ENCODE assay signal across 24 cellular contexts in the genomic region with DNA sequence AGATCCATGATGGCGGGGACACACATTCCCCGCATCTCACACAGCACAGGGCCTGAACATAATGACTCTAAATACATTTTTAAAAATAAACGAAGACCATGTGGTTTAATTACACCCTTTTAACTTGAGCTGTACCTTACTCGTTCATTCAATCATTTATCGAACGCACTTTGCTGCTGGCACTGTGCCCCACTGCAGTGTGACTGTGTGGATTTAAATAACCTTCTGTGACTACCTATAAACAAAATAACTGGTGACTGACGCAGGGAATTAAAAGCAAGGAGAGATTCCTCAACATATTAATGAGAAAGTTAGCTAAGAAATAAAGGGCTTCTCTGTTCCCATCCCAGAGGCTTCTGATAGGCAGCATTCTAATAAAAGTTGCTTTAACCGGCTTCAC. TPM values are rescaled to one million over a fixed set of nuclear protein-coding genes. Genes with fewer than 3 reads are reported as not detected.
DNase-seq lines count a peak whose midpoint lies in the region; ATAC-seq, FAIRE-seq and TF ChIP-seq lines count a peak whose summit lies in the region.
"Had no signal": no experiment of that assay in that cellular context is flagged by ENCODE, and none has a peak within 500 bp of the region (broad histone marks: within the 10 kb centered on the region; RNA-seq: fewer than 3 reads in every experiment).

No MANE protein-coding gene starts in this region.

- H3K4me1 Mint-ChIP-seq in mesothelial cell of epicardium = peaks cover 41% of the 10 kb centered on the region
- H3K4me1 Mint-ChIP-seq: activated CD4-positive, alpha-beta memory T cell treated with anti-CD3 and anti-CD28 coated beads, Interleukin-2, amount 10 ng/mL, durations not matched to agents 7 days and 5 days; CD4-positive, CD25-positive, alpha-beta regulatory T cell; central memory CD8-positive, alpha-beta T cell had no signal

- H3K4me1 ChIP-seq in HUES48 (ENCODE audit: control insufficient read depth, insufficient read depth, low read length) = peaks cover 46% of the 10 kb centered on the region

- no peaks in the 10 kb centered on the region for H3K27me3 Mint-ChIP-seq in mesothelial cell of epicardium (ENCODE audit: low read depth)

- intact Hi-C loops in left colon (cut with DNase I, micrococcal nuclease) = no loop called here

- peak overlapping the region; percentile 55 for H3K27ac Mint-ChIP-seq in mesothelial cell of epicardium
- H3K27ac Mint-ChIP-seq in activated naive CD4-positive, alpha-beta T cell treated with anti-CD3 and anti-CD28 coated beads, Interleukin-2, amount 50 U/mL, for 72 hours = no peak overlapping the region
- H3K27ac Mint-ChIP-seq: activated CD4-positive, alpha-beta memory T cell treated with anti-CD3 and anti-CD28 coated beads, Interleukin-2, amount 10 ng/mL, durations not matched to agents 7 days and 5 days; CD4-positive, CD25-positive, alpha-beta regulatory T cell had no signal

- TF ChIP-seq CTCF in D721Med (IDR thresholded peaks at IDR 0.05; ENCODE audit: insufficient read depth, missing control alignments) = no peak
- no peak for TF ChIP-seq CTCF in mesothelial cell of epicardium (IDR thresholded peaks at IDR 0.05; ENCODE audit: unreplicated experiment)

- ATAC-seq in activated naive CD4-positive, alpha-beta T cell treated with anti-CD3 and anti-CD28 coated beads, Interleukin-2, amount 50 U/mL, for 72 hours = no peak
- no peak for ATAC-seq in left colon
- ATAC-seq: gastroesophageal sphincter, sciatic nerve had no signal

- FAIRE-seq in D721Med (lab: Jason Lieb, UNC) = peak; percentile 44

- H3K36me3 Mint-ChIP-seq in mesothelial cell of epicardium = no peaks in the 10 kb centered on the region
- H3K36me3 Mint-ChIP-seq in activated naive CD4-positive, alpha-beta T cell treated with anti-CD3 and anti-CD28 coated beads, Interleukin-2, amount 50 U/mL, for 72 hours = no peaks in the 10 kb centered on the region
- H3K36me3 Mint-ChIP-seq: CD4-positive, CD25-positive, alpha-beta regulatory T cell had no signal

- H3K9ac ChIP-seq in HUES48 (ENCODE audit: low read depth, low read length) = no peak overlapping the region; the same call in 1 of the 2 replicates

- peak overlapping the region; percentile 20 for H3K4me3 ChIP-seq in HUES48 (ENCODE audit: low read depth, low read length)
- H3K4me3 ChIP-seq: gastroesophageal sphincter, tibial artery had no signal

- H3K27ac ChIP-seq in HUES48 (ENCODE audit: low read depth, low read length) = peak overlapping the region; percentile 97
- H3K27ac ChIP-seq: gastroesophageal sphincter, tibial artery, VCaP had no signal

- no peak for DNase-seq in D721Med (ENCODE audit: insufficient read length, low spot score)
- peak; percentile 93 for DNase-seq in NCI-H748 (lab: John Stamatoyannopoulos, UW; ENCODE audit: unreplicated experiment)
- no peak for DNase-seq in mesothelial cell of epicardium (ENCODE audit: low spot score in 2 of 2, unreplicated experiment in 2 of 2)
- no peak for DNase-seq in activated T-cell treated with anti-CD3 and anti-CD28 coated beads, Interleukin-2, amount 50 U/mL, for 1 hour
- DNase-seq in activated naive CD4-positive, alpha-beta T cell treated with anti-CD3 and anti-CD28 coated beads, Interleukin-2, amount 50 U/mL, for 72 hours (ENCODE audit: low spot score in 2 of 2) = no peak
- DNase-seq in hypothalamus (lab: John Stamatoyannopoulos, UW) = no peak
- no peak for DNase-seq in left colon
- DNase-seq: activated CD4-positive, alpha-beta memory T cell treated with anti-CD3 and anti-CD28 coated beads, Interleukin-2, amount 10 ng/mL, durations not matched to agents 7 days and 5 days; activated naive CD4-positive, alpha-beta T cell; anterior cingulate cortex; CD4-positive, CD25-positive, alpha-beta regulatory T cell; NCI-H1048; NCI-H510A treated with DMSO at 0.1 percent for 48 hours; occipital lobe; SHP77; stimulated activated naive CD4-positive, alpha-beta T cell treated with Interleukin-2 at 50 U/mL for 16 hours; tibial artery had no signal

- H3K9me3 Mint-ChIP-seq in mesothelial cell of epicardium = no peaks in the 10 kb centered on the region
- H3K9me3 Mint-ChIP-seq in activated naive CD4-positive, alpha-beta T cell treated with anti-CD3 and anti-CD28 coated beads, Interleukin-2, amount 50 U/mL, for 72 hours = no peaks in the 10 kb centered on the region
- H3K9me3 Mint-ChIP-seq: activated CD4-positive, alpha-beta memory T cell treated with anti-CD3 and anti-CD28 coated beads, Interleukin-2, amount 10 ng/mL, durations not matched to agents 7 days and 5 days; CD4-positive, CD25-positive, alpha-beta regulatory T cell; central memory CD8-positive, alpha-beta T cell had no signal

- no peaks in the 10 kb centered on the region for H3K36me3 ChIP-seq in HUES48 (ENCODE audit: control insufficient read depth, insufficient read depth, low read length)
- H3K36me3 ChIP-seq: gastroesophageal sphincter, tibial artery had no signal

- H3K4me3 Mint-ChIP-seq in mesothelial cell of epicardium = no peak overlapping the region
- H3K4me3 Mint-ChIP-seq: activated CD4-positive, alpha-beta memory T cell treated with anti-CD3 and anti-CD28 coated beads, Interleukin-2, amount 10 ng/mL, durations not matched to agents 7 days and 5 days; central memory CD8-positive, alpha-beta T cell had no signal

- no peaks in the 10 kb centered on the region for H3K9me3 ChIP-seq in HUES48 (ENCODE audit: control insufficient read depth, insufficient read depth, low read length)
- H3K9me3 ChIP-seq: gastroesophageal sphincter, tibial artery had no signal

- peaks cover 13% of the 10 kb centered on the region for H3K27me3 ChIP-seq in HUES48 (ENCODE audit: control insufficient read depth, insufficient read depth, low read length)
- H3K27me3 ChIP-seq: gastroesophageal sphincter, tibial artery had no signal

RNA-seq across cellular contexts. Expression of gene FZD7, which starts 10.9 kb away (rescaled TPM):
- total RNA-seq in mesothelial cell of epicardium (126 to 132 TPM (median 132 TPM) in 3 replicates), left colon (1 to 10 TPM; 1.4 to 10.0 TPM)
- total RNA-seq in activated naive CD4-positive, alpha-beta T cell treated with anti-CD3 and anti-CD28 coated beads, Interleukin-2, amount 50 U/mL, for 72 hours = 1 to 10 TPM in 1 of 2 donors, under 1 TPM in 1; 0.30 to 1.0 TPM

RNA-seq across cellular contexts. Expression of gene KIAA2012, which starts 50.3 kb away (rescaled TPM):
- total RNA-seq in mesothelial cell of epicardium (0.24 to 0.45 TPM (median 0.25 TPM) in 3 replicates), left colon (under 1 TPM in 1 of 2 donors, not detected in 1; 0.11 TPM)
- total RNA-seq in activated naive CD4-positive, alpha-beta T cell treated with anti-CD3 and anti-CD28 coated beads, Interleukin-2, amount 50 U/mL, for 72 hours = not detected
- total RNA-seq: activated CD4-positive, alpha-beta memory T cell treated with anti-CD3 and anti-CD28 coated beads, Interleukin-2, amount 10 ng/mL, durations not matched to agents 7 days and 5 days; CD4-positive, CD25-positive, alpha-beta regulatory T cell; gastroesophageal sphincter; OCI-LY7; sciatic nerve; T-helper 1 cell treated with Interleukin-12 subunit alpha and Interleukin-12 subunit beta and Interleukin-4 antibody, amounts not matched to agents 30 ng/mL and 1 ng/mL, for 36 hours had no signal

Comparison
In these comparisons a context has a peak if more than half of its experiments do, and no peak if none do; other contexts are left out.
1. RNA of gene FZD7, which starts 10.9 kb away (total RNA-seq): 126 to 132 TPM in mesothelial cell of epicardium; 1.4 to 10.0 TPM in left colon and 0.30 to 1.0 TPM in activated naive CD4-positive, alpha-beta T cell treated with anti-CD3 and anti-CD28 coated beads, Interleukin-2, amount 50 U/mL, for 72 hours; every median in the first group is over 10 times any median in the second.